Comparison of ENCODE assay signal across 22 cellular contexts in genomic region chr5:138912093-138912492, GRCh38. TPM values are rescaled to one million over a fixed set of nuclear protein-coding genes. Genes with fewer than 3 reads are reported as not detected.
"Had no signal": no experiment of that assay in that cellular context is flagged by ENCODE, and none has a peak within 500 bp of the region (broad histone marks: within the 10 kb centered on the region; RNA-seq: fewer than 3 reads in every experiment).

No MANE protein-coding gene starts in this region.

- H3K4me3 Mint-ChIP-seq: activated naive CD8-positive, alpha-beta T cell; effector memory CD8-positive, alpha-beta T cell had no signal

- H3K27ac Mint-ChIP-seq: activated naive CD8-positive, alpha-beta T cell; effector memory CD8-positive, alpha-beta T cell had no signal

- H3K4me3 ChIP-seq: body of pancreas, heart right ventricle, left lung, lung, right atrium auricular region, testis, vagina had no signal

- H3K9ac ChIP-seq: parathyroid adenoma had no signal

- H3K4me1 ChIP-seq: body of pancreas, left lung, parathyroid adenoma, testis, vagina had no signal

- DNase-seq: activated CD4-positive, alpha-beta T cell treated with anti-CD3 and anti-CD28 coated beads for 48 hours; activated CD4-positive, alpha-beta T cell treated with anti-CD3 and anti-CD28 coated beads, Interleukin-2, amount 50 U/mL, for 48 hours; activated CD8-positive, alpha-beta memory T cell treated with anti-CD3 and anti-CD28 coated beads for 24 hours; activated effector memory CD4-positive, alpha-beta T cell treated with Interleukin-2 at 50 U/mL for 16 hours; activated naive CD4-positive, alpha-beta T cell treated with Interleukin-2 at 50 U/mL for 16 hours; anterior cingulate cortex; body of pancreas; cortex of kidney; effector memory CD8-positive, alpha-beta T cell; foreskin keratinocyte; heart right ventricle; left lung; stimulated activated CD4-positive, alpha-beta T cell treated with anti-CD3 and anti-CD28 coated beads, Interleukin-2, amount 100 ng/mL, for 48 hours; stimulated activated naive CD8-positive, alpha-beta T cell treated with anti-CD3 and anti-CD28 coated beads, Interleukin-15, Interleukin-2, amounts not matched to agents 100 U/mL and 50 U/mL, for 24 hours; testis; trophoblast cell had no signal

- H2AFZ ChIP-seq: parathyroid adenoma had no signal

- H3K27ac ChIP-seq: body of pancreas, foreskin keratinocyte, left lung, parathyroid adenoma, testis, vagina had no signal

- H3K9me3 ChIP-seq: body of pancreas, heart right ventricle, left lung, right atrium auricular region, testis, vagina had no signal

- H3K27me3 ChIP-seq: body of pancreas, foreskin keratinocyte, heart right ventricle, left lung, right atrium auricular region, testis, vagina had no signal

- H3K27me3 Mint-ChIP-seq: effector memory CD8-positive, alpha-beta T cell had no signal

- H3K9me3 Mint-ChIP-seq: effector memory CD8-positive, alpha-beta T cell had no signal

RNA-seq across cellular contexts. Expression of gene LRRTM2, which starts 37.0 kb away (rescaled TPM):
- total RNA-seq: cardiac septum, foreskin keratinocyte, right atrium auricular region had no signal
- polyA plus RNA-seq: foreskin keratinocyte had no signal
